In the genomic region with DNA sequence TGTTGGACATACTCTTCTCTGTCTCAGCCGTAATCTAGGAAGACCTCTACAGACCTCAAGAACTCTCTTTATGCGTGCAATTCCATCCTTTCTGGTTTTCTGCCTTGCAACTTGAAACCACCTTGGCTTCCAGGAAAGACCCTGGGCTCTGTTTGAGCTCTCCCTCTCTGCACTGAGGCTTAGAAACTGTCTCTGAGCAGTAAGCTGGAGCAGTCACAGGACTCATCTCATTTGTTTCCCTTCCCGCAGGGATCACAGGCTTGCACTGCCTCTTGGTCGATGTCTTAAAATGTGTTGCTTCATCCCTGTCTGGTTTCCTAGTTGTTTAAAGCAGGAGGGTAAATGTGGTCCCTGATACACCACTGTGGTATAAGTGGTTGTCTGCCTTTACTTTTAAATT, we compare ENCODE assay signal across 16 cellular contexts. TPM values are rescaled to one million over a fixed set of nuclear protein-coding genes. Genes with fewer than 3 reads are reported as not detected.
DNase-seq lines count a peak whose midpoint lies in the region; ATAC-seq and TF ChIP-seq lines count a peak whose summit lies in the region.
"Had no signal": no experiment of that assay in that cellular context is flagged by ENCODE, and none has a peak within 500 bp of the region (broad histone marks: within the 10 kb centered on the region; RNA-seq: fewer than 3 reads in every experiment).

No MANE protein-coding gene starts in this region.

- H3K27me3 Mint-ChIP-seq in Calu3 (ENCODE audit: unreplicated experiment) (no peaks in the 10 kb centered on the region), GM23338 (ENCODE audit: insufficient read depth, low read depth, poor library complexity) (no peaks in the 10 kb centered on the region), nephron progenitor cell (ENCODE audit: low read depth, poor library complexity) (peaks cover 3% of the 10 kb centered on the region)
- H3K27me3 Mint-ChIP-seq: CD4-positive, alpha-beta memory T cell; IgD-negative memory B cell; T-cell had no signal

- CTCF ChIA-PET in Calu3 (lab: Charles Lee) = interaction anchor here (0.7 to 1.1 kb wide), 2 partner anchors 9 to 110 kb away, joined by 3 to 4 read pairs; no protein-coding TSS in a partner anchor

- intact Hi-C loops in Calu3 (cut with micrococcal nuclease; ENCODE audit: unreplicated experiment) = no loop called here

- no TSS peak for BruUV-seq in Calu3 (replicated peaks; lab: Mats Ljungman, UMichigan)

- no peak overlapping the region for H3K4me2 ChIP-seq in GM23338

- H3K36me3 Mint-ChIP-seq in Calu3 (ENCODE audit: insufficient read depth, unreplicated experiment) (peaks cover 89% of the 10 kb centered on the region), GM23338 (ENCODE audit: low read depth) (peaks cover 64% of the 10 kb centered on the region), nephron progenitor cell (ENCODE audit: low read depth) (peaks cover 54% of the 10 kb centered on the region)

- peaks cover 12% of the 10 kb centered on the region; the same call in 1 of the 2 replicates for H4K20me1 ChIP-seq in GM23338 (replicated peaks; ENCODE audit: insufficient read depth)

- TF ChIP-seq CTCF in Calu3 (IDR thresholded peaks at IDR 0.05; ENCODE audit: unreplicated experiment) (no peak), GM23338 (conservative IDR thresholded peaks at IDR 0.05; ENCODE audit: low read depth in 2 of 2) (no peak), nephron progenitor cell (IDR thresholded peaks at IDR 0.05) (no peak)

- peak overlapping the region; percentile 22; the same call in 1 of the 2 replicates for H3K27ac ChIP-seq in GM23338 (ENCODE audit: low read depth)

- no peaks in the 10 kb centered on the region for H3K9me2 ChIP-seq in GM23338 (ENCODE audit: insufficient read depth)

- H3K4me3 ChIP-seq in GM23338 = no peak overlapping the region

- DNase-seq in Calu3 (no peak), GM23338 (ENCODE audit: low spot score) (no peak), SK-MEL-5 (ENCODE audit: low read depth, low spot score) (peak; percentile 40), nephron progenitor cell (no peak), KBM-7 (no peak), LoVo (ENCODE audit: low spot score) (no peak), AG08395 (ENCODE audit: low spot score) (no peak)
- DNase-seq: CD4-positive, alpha-beta memory T cell; H7; MV-4-11; NCI-H1417 treated with DMSO at 0.1 percent for 48 hours; NCI-H2029; NCI-H510A; NCI-H774; T-cell had no signal

- H3K4me3 Mint-ChIP-seq in Calu3 (ENCODE audit: low read depth, unreplicated experiment) (no peak overlapping the region), GM23338 (no peak overlapping the region), nephron progenitor cell (peak overlapping the region; percentile 10)
- H3K4me3 Mint-ChIP-seq: CD4-positive, alpha-beta memory T cell; T-cell had no signal

- no peaks in the 10 kb centered on the region for H3F3A ChIP-seq in GM23338 (replicated peaks; ENCODE audit: low read depth)

- H3K79me2 ChIP-seq in GM23338 (replicated peaks; ENCODE audit: insufficient read depth) = no peaks in the 10 kb centered on the region; the same call in 1 of the 2 replicates

- H3K4me1 ChIP-seq in GM23338 (ENCODE audit: insufficient read depth) = no peaks in the 10 kb centered on the region

- H2AFZ ChIP-seq in GM23338 = no peak overlapping the region

- peaks cover 44% of the 10 kb centered on the region for H3K36me3 ChIP-seq in GM23338 (ENCODE audit: insufficient read depth)

- no peaks in the 10 kb centered on the region for H3K27me3 ChIP-seq in GM23338 (ENCODE audit: insufficient read depth)

- H3K27ac Mint-ChIP-seq in Calu3 (ENCODE audit: unreplicated experiment) = peak overlapping the region; percentile 52
- no peak overlapping the region for H3K27ac Mint-ChIP-seq in GM23338
- peak overlapping the region; percentile 69 for H3K27ac Mint-ChIP-seq in nephron progenitor cell
- H3K27ac Mint-ChIP-seq: T-cell had no signal

- no peak for ATAC-seq in GM23338
- ATAC-seq: T-cell had no signal

- no peaks in the 10 kb centered on the region for H3K9me3 Mint-ChIP-seq in Calu3 (ENCODE audit: low read depth, unreplicated experiment)
- H3K9me3 Mint-ChIP-seq in GM23338 = no peaks in the 10 kb centered on the region
- H3K9me3 Mint-ChIP-seq in nephron progenitor cell = peaks cover 1% of the 10 kb centered on the region
- H3K9me3 Mint-ChIP-seq: CD4-positive, alpha-beta memory T cell; IgD-negative memory B cell; T-cell had no signal

- in situ Hi-C loops in SK-MEL-5 (cut with HindIII; ENCODE audit: low pct_unique_long_range_greater_than_20kb, low sequenced_read_pairs) (no loop called here), KBM-7 (cut with MboI; ENCODE audit: low pct_unique_long_range_greater_than_20kb, low sequenced_read_pairs) (no loop called here)

- H3K4me1 Mint-ChIP-seq in Calu3 (ENCODE audit: low read depth, unreplicated experiment) (no peaks in the 10 kb centered on the region), GM23338 (no peaks in the 10 kb centered on the region), nephron progenitor cell (peaks cover 12% of the 10 kb centered on the region)
- H3K4me1 Mint-ChIP-seq: IgD-negative memory B cell, T-cell had no signal

TF ChIP-seq in GM23338, 12 proteins besides CTCF, POLR2A, EP300 and RAD21 (continues in another document):
- TF ChIP-seq STAT1 (IDR thresholded peaks at IDR 0.05; ENCODE audit: unreplicated experiment) = no peak
- TF ChIP-seq ZNF114 (CRISPR knock-in tag; IDR thresholded peaks at IDR 0.05) = no peak
- TF ChIP-seq POLR2AphosphoS5 (IDR thresholded peaks at IDR 0.05; ENCODE audit: low read depth) = no peak
- TF ChIP-seq, protein P1, sequence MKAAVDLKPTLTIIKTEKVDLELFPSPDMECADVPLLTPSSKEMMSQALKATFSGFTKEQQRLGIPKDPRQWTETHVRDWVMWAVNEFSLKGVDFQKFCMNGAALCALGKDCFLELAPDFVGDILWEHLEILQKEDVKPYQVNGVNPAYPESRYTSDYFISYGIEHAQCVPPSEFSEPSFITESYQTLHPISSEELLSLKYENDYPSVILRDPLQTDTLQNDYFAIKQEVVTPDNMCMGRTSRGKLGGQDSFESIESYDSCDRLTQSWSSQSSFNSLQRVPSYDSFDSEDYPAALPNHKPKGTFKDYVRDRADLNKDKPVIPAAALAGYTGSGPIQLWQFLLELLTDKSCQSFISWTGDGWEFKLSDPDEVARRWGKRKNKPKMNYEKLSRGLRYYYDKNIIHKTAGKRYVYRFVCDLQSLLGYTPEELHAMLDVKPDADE (IDR thresholded peaks at IDR 0.05) = no peak
- no peak for TF ChIP-seq JUNB (IDR thresholded peaks at IDR 0.05; ENCODE audit: unreplicated experiment)
- TF ChIP-seq NANOG (IDR thresholded peaks at IDR 0.05; ENCODE audit: borderline replicate concordance) = no peak

RNA-seq across cellular contexts. Expression of a gene that starts 26.2 kb away (rescaled TPM):
- total RNA-seq in Calu3 (2022) = 5.5 and 6.1 TPM in 2 replicates
- 3.4 and 8.8 TPM in 2 replicates for total RNA-seq in GM23338 (2014; rRNA removed; shearing (Covaris generic))
- 3.3 and 3.9 TPM in 2 replicates for polyA plus RNA-seq in GM23338 (2016; fragmentation: Nextera tagmentation; extraction: Ambion mirVana)
- 2.1 and 3.0 TPM in 2 replicates for total RNA-seq in SK-MEL-5 (2014; rRNA removed; shearing (Covaris generic))
- 0.06 TPM in 1 of 2 replicates, not detected in the other for polyA plus RNA-seq in SK-MEL-5 (2015; cell fraction: cytosol; rRNA removed)
- polyA plus RNA-seq in SK-MEL-5 (2015; cell fraction: nucleus; rRNA removed) = 4.0 and 4.2 TPM in 2 replicates
